Comparison of ENCODE assay signal across 1 cellular context in the genomic region with DNA sequence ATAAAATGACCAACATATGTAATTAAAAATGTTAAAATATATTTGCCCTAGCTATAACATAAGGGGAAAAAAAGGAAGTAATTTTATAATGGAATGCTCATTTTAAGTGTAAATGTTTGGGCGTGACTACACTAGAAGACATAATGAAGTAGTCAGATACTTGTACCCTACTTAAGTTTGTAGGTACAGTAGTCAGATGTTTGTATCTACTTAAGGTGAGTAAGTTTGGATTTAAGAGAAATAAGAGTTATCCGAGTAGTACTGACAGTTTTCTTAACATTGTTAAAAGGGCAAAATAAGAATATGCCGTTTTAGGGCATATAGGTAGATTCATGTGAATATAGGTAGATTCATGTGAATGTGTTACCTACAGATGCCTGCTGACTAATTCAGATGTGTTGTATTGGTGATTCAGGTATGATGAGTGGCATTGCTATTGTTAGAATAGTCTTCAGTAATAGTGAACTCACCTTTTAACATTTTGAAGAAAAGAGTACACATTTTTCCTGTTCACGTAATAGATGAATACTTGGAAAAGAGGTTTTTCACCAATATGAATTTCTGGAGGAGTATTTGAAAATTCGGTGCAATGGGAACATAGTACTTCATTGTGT.
A peak's percentile ranks its signal among the peaks of the same experiment; 100 is the strongest.
TF ChIP-seq lines count a peak whose summit lies in the region.

No MANE protein-coding gene starts in this region.

TF ChIP-seq in K562, 482 proteins besides CTCF, POLR2A, EP300 and RAD21:
- TF ChIP-seq KDM4B (IDR thresholded peaks at IDR 0.05; ENCODE audit: borderline replicate concordance in 2 of 2, low read depth in 1 of 2) (no peak), SOX6 (IDR thresholded peaks at IDR 0.05) (0 out of 2 replicates have a peak, but pooled peaks have one; percentile 20), FIP1L1 (IDR thresholded peaks at IDR 0.05; ENCODE audit: low read depth, low read length, poor library complexity, severe bottlenecking) (no peak), GATA2 (CRISPR knock-in tag; IDR thresholded peaks at IDR 0.05) (no peak), HDAC1 (IDR thresholded peaks at IDR 0.05) (no peak), ZNF324 (CRISPR knock-in tag; IDR thresholded peaks at IDR 0.05) (no peak), HLTF (IDR thresholded peaks at IDR 0.05) (no peak), SUPT5H (IDR thresholded peaks at IDR 0.05) (0 out of 2 replicates have a peak, but pooled peaks have one; percentile 10), KAT8 (IDR thresholded peaks at IDR 0.05; ENCODE audit: low read depth) (no peak), ZNF76 (CRISPR knock-in tag; IDR thresholded peaks at IDR 0.05; ENCODE audit: borderline replicate concordance) (no peak), PCBP1 (IDR thresholded peaks at IDR 0.05; ENCODE audit: low read depth, low read length, poor library complexity, severe bottlenecking) (no peak), ETV5 (CRISPR knock-in tag; IDR thresholded peaks at IDR 0.05; ENCODE audit: low read depth) (no peak), KAT2B (IDR thresholded peaks at IDR 0.05; ENCODE audit: low read depth, low read length) (no peak), ZNF384 (IDR thresholded peaks at IDR 0.05; ENCODE audit: low read depth, low read length) (no peak), MYBL2 (IDR thresholded peaks at IDR 0.05; ENCODE audit: low read depth) (no peak), MYBL2 (CRISPR knock-in tag; IDR thresholded peaks at IDR 0.05; ENCODE audit: borderline replicate concordance) (no peak), SMARCA4 (IDR thresholded peaks at IDR 0.05) (0 out of 2 replicates have a peak, but pooled peaks have one; percentile 14), RFX5 (IDR thresholded peaks at IDR 0.05; ENCODE audit: low read depth, low read length) (no peak), ZFPM2 (CRISPR knock-in tag; IDR thresholded peaks at IDR 0.05) (0 out of 2 replicates have a peak, but pooled peaks have one; percentile 66), POU5F1 (IDR thresholded peaks at IDR 0.05; ENCODE audit: borderline replicate concordance, low read depth, low read length, partially characterized antibody) (no peak), ZNF165 (CRISPR knock-in tag; IDR thresholded peaks at IDR 0.05; ENCODE audit: borderline replicate concordance) (no peak), ZNF124 (CRISPR knock-in tag; IDR thresholded peaks at IDR 0.05) (no peak), PPARD (CRISPR knock-in tag; IDR thresholded peaks at IDR 0.05) (no peak), CCAR2 (IDR thresholded peaks at IDR 0.05; ENCODE audit: low read depth, low read length) (no peak), BRF1 (IDR thresholded peaks at IDR 0.05; ENCODE audit: borderline replicate concordance, extremely low read depth, insufficient read length) (no peak), HDGF (IDR thresholded peaks at IDR 0.05) (0 out of 2 replicates have a peak, but pooled peaks have one; percentile 39), RBM22 (IDR thresholded peaks at IDR 0.05; ENCODE audit: low read depth, low read length, poor library complexity, severe bottlenecking) (peak; percentile 54)
- TF ChIP-seq, protein P1, sequence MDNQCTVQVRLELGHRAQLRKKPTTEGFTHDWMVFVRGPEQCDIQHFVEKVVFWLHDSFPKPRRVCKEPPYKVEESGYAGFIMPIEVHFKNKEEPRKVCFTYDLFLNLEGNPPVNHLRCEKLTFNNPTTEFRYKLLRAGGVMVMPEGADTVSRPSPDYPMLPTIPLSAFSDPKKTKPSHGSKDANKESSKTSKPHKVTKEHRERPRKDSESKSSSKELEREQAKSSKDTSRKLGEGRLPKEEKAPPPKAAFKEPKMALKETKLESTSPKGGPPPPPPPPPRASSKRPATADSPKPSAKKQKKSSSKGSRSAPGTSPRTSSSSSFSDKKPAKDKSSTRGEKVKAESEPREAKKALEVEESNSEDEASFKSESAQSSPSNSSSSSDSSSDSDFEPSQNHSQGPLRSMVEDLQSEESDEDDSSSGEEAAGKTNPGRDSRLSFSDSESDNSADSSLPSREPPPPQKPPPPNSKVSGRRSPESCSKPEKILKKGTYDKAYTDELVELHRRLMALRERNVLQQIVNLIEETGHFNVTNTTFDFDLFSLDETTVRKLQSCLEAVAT (IDR thresholded peaks at IDR 0.05), result peak in 1 of 2 experiments; percentile 13; a peak in 1 of 4 replicates
- TF ChIP-seq, protein P2, sequence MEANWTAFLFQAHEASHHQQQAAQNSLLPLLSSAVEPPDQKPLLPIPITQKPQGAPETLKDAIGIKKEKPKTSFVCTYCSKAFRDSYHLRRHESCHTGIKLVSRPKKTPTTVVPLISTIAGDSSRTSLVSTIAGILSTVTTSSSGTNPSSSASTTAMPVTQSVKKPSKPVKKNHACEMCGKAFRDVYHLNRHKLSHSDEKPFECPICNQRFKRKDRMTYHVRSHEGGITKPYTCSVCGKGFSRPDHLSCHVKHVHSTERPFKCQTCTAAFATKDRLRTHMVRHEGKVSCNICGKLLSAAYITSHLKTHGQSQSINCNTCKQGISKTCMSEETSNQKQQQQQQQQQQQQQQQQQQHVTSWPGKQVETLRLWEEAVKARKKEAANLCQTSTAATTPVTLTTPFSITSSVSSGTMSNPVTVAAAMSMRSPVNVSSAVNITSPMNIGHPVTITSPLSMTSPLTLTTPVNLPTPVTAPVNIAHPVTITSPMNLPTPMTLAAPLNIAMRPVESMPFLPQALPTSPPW (CRISPR knock-in tag; IDR thresholded peaks at IDR 0.05), result no peak; the same call in 1 of the 2 replicates
- TF ChIP-seq, protein P3, sequence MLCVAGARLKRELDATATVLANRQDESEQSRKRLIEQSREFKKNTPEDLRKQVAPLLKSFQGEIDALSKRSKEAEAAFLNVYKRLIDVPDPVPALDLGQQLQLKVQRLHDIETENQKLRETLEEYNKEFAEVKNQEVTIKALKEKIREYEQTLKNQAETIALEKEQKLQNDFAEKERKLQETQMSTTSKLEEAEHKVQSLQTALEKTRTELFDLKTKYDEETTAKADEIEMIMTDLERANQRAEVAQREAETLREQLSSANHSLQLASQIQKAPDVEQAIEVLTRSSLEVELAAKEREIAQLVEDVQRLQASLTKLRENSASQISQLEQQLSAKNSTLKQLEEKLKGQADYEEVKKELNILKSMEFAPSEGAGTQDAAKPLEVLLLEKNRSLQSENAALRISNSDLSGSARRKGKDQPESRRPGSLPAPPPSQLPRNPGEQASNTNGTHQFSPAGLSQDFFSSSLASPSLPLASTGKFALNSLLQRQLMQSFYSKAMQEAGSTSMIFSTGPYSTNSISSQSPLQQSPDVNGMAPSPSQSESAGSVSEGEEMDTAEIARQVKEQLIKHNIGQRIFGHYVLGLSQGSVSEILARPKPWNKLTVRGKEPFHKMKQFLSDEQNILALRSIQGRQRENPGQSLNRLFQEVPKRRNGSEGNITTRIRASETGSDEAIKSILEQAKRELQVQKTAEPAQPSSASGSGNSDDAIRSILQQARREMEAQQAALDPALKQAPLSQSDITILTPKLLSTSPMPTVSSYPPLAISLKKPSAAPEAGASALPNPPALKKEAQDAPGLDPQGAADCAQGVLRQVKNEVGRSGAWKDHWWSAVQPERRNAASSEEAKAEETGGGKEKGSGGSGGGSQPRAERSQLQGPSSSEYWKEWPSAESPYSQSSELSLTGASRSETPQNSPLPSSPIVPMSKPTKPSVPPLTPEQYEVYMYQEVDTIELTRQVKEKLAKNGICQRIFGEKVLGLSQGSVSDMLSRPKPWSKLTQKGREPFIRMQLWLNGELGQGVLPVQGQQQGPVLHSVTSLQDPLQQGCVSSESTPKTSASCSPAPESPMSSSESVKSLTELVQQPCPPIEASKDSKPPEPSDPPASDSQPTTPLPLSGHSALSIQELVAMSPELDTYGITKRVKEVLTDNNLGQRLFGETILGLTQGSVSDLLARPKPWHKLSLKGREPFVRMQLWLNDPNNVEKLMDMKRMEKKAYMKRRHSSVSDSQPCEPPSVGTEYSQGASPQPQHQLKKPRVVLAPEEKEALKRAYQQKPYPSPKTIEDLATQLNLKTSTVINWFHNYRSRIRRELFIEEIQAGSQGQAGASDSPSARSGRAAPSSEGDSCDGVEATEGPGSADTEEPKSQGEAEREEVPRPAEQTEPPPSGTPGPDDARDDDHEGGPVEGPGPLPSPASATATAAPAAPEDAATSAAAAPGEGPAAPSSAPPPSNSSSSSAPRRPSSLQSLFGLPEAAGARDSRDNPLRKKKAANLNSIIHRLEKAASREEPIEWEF (CRISPR knock-in tag; IDR thresholded peaks at IDR 0.05), result no peak
- TF ChIP-seq, protein P4, sequence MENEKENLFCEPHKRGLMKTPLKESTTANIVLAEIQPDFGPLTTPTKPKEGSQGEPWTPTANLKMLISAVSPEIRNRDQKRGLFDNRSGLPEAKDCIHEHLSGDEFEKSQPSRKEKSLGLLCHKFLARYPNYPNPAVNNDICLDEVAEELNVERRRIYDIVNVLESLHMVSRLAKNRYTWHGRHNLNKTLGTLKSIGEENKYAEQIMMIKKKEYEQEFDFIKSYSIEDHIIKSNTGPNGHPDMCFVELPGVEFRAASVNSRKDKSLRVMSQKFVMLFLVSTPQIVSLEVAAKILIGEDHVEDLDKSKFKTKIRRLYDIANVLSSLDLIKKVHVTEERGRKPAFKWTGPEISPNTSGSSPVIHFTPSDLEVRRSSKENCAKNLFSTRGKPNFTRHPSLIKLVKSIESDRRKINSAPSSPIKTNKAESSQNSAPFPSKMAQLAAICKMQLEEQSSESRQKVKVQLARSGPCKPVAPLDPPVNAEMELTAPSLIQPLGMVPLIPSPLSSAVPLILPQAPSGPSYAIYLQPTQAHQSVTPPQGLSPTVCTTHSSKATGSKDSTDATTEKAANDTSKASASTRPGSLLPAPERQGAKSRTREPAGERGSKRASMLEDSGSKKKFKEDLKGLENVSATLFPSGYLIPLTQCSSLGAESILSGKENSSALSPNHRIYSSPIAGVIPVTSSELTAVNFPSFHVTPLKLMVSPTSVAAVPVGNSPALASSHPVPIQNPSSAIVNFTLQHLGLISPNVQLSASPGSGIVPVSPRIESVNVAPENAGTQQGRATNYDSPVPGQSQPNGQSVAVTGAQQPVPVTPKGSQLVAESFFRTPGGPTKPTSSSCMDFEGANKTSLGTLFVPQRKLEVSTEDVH (IDR thresholded peaks at IDR 0.05; ENCODE audit: low read depth, partially characterized antibody), result peak; percentile 25
- TF ChIP-seq, protein P5, sequence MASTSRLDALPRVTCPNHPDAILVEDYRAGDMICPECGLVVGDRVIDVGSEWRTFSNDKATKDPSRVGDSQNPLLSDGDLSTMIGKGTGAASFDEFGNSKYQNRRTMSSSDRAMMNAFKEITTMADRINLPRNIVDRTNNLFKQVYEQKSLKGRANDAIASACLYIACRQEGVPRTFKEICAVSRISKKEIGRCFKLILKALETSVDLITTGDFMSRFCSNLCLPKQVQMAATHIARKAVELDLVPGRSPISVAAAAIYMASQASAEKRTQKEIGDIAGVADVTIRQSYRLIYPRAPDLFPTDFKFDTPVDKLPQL (IDR thresholded peaks at IDR 0.05; ENCODE audit: extremely low read depth, insufficient read length), result no peak
